In genomic region chr3:88078930-88079329, GRCh38 we compare ENCODE assay signal across 27 cellular contexts.
"Had no signal": no experiment of that assay in that cellular context is flagged by ENCODE, and none has a peak within 500 bp of the region (broad histone marks: within the 10 kb centered on the region; RNA-seq: fewer than 3 reads in every experiment).

No MANE protein-coding gene starts in this region.

- FAIRE-seq: endometrium, keratinocyte had no signal

- H3K4me3 ChIP-seq: colonic mucosa, esophagus squamous epithelium, gastrocnemius medialis, heart right ventricle, left lung, lower lobe of right lung, mucosa of descending colon had no signal

- H3K27me3 ChIP-seq: colonic mucosa, esophagus squamous epithelium, gastrocnemius medialis, heart right ventricle, left lung had no signal

- H3K4me3 Mint-ChIP-seq: dendritic cell treated with granulocyte-macrophage colony-stimulating factor and Interleukin-4, amounts not matched to agents 40 ng/mL and 50 ng/mL, for 4 days; effector memory CD8-positive, alpha-beta T cell; endodermal cell; mesothelial cell of epicardium; naive B cell had no signal

- H3K27ac ChIP-seq: colonic mucosa, epithelial cell of prostate, esophagus squamous epithelium, gastrocnemius medialis, heart right ventricle, left lung, lower lobe of right lung had no signal

- H3K36me3 ChIP-seq: colonic mucosa, esophagus squamous epithelium, gastrocnemius medialis, heart right ventricle, left lung, lower lobe of right lung had no signal

- H3K27me3 Mint-ChIP-seq: dendritic cell treated with granulocyte-macrophage colony-stimulating factor and Interleukin-4, amounts not matched to agents 40 ng/mL and 50 ng/mL, for 4 days; effector memory CD8-positive, alpha-beta T cell; naive B cell had no signal

- H3K9me3 Mint-ChIP-seq: dendritic cell treated with granulocyte-macrophage colony-stimulating factor and Interleukin-4, amounts not matched to agents 40 ng/mL and 50 ng/mL, for 4 days; effector memory CD8-positive, alpha-beta T cell; naive B cell had no signal

- DNase-seq: colonic mucosa; cortex of kidney; effector CD8-positive, alpha-beta T cell; effector memory CD8-positive, alpha-beta T cell; endodermal cell; erythroblast; esophagus squamous epithelium; foreskin fibroblast; foreskin melanocyte; gastrocnemius medialis; glutamatergic neuron; head of caudate nucleus; heart right ventricle; hippocampal formation; left cardiac atrium; left lung; left ventricle myocardium superior; lower lobe of right lung; mesenchymal stem cell; mucosa of descending colon; naive B cell had no signal

- H3K27ac Mint-ChIP-seq: dendritic cell treated with granulocyte-macrophage colony-stimulating factor and Interleukin-4, amounts not matched to agents 40 ng/mL and 50 ng/mL, for 4 days; effector memory CD8-positive, alpha-beta T cell; endodermal cell; mesothelial cell of epicardium had no signal

- H3K9me3 ChIP-seq: colonic mucosa, esophagus squamous epithelium, gastrocnemius medialis, left lung, lower lobe of right lung, mucosa of descending colon had no signal

- ATAC-seq: effector memory CD8-positive, alpha-beta T cell; esophagus mucosa; gastrocnemius medialis; heart right ventricle; left cardiac atrium; left lung; left ventricle myocardium superior; lower lobe of right lung; mucosa of descending colon had no signal
